Comparison of ENCODE assay signal across 15 cellular contexts in the genomic region with DNA sequence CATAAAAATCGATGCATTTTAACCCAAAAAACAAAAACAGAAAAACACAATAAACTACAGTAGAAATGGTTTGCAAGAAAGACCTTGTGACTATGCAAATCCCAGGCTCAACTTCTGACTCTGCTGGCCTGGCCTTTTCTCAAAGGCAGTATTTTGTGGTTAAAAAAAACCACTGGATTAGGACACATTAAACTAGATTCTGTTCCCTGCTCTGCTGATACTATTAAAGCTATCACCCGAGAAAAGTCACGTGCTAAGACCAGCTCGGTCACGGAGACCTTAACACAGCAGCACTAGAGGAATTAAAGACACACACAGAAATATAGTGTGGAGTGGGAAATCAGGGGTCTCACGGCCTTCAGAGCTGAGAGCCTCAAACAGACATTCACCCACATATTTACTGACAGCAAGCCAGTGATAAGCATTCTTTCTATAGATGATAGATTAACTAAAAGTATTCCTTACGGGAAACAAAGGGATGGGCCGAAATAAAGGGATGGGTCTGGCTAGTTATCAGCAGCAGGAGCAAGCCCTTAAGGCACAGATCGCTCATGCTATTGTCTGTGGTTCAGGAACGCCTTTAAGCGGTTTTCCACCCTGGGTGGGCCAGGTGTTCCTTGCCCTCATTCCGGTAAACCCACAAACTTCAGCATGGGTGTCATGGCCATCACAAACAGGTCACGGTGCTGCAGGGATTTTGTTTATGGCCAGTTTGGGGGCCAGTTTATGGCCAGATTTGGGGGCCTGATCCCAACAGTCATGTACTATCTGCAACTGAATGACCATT. TPM values are rescaled to one million over a fixed set of nuclear protein-coding genes. Genes with fewer than 3 reads are reported as not detected.
A peak's percentile ranks its signal among the peaks of the same experiment; 100 is the strongest.
DNase-seq lines count a peak whose midpoint lies in the region; FAIRE-seq and TF ChIP-seq lines count a peak whose summit lies in the region.
"Had no signal": no experiment of that assay in that cellular context is flagged by ENCODE, and none has a peak within 500 bp of the region (broad histone marks: within the 10 kb centered on the region; RNA-seq: fewer than 3 reads in every experiment).

No MANE protein-coding gene starts in this region.

- peaks cover 3% of the 10 kb centered on the region for H3K4me1 Mint-ChIP-seq in osteocyte (ENCODE audit: unreplicated experiment)
- H3K4me1 Mint-ChIP-seq in activated CD4-positive, alpha-beta memory T cell treated with anti-CD3 and anti-CD28 coated beads for 36 hours (ENCODE audit: low read depth), result no peaks in the 10 kb centered on the region

- no peak for TF ChIP-seq POLR2A in GM12891 (IDR thresholded peaks at IDR 0.05; ENCODE audit: low read depth, low read length)

- peak overlapping the region; percentile 45 for H3K27ac Mint-ChIP-seq in osteocyte (ENCODE audit: unreplicated experiment)
- H3K27ac Mint-ChIP-seq in activated CD4-positive, alpha-beta memory T cell treated with anti-CD3 and anti-CD28 coated beads for 36 hours, result no peak overlapping the region
- H3K27ac Mint-ChIP-seq: activated CD8-positive, alpha-beta T cell treated with anti-CD3 and anti-CD28 coated beads, Interleukin-2, amount 10 ng/mL, durations not matched to agents 7 days and 5 days; activated naive CD8-positive, alpha-beta T cell treated with anti-CD3 and anti-CD28 coated beads for 36 hours; CD8-positive, alpha-beta T cell had no signal

- no peaks in the 10 kb centered on the region for H3K27me3 Mint-ChIP-seq in osteocyte (ENCODE audit: unreplicated experiment)
- H3K27me3 Mint-ChIP-seq in activated CD4-positive, alpha-beta memory T cell treated with anti-CD3 and anti-CD28 coated beads for 36 hours, result no peaks in the 10 kb centered on the region
- H3K27me3 Mint-ChIP-seq: activated naive CD8-positive, alpha-beta T cell treated with anti-CD3 and anti-CD28 coated beads for 36 hours had no signal

- H3K4me3 Mint-ChIP-seq in osteocyte (ENCODE audit: unreplicated experiment), result no peak overlapping the region
- H3K4me3 Mint-ChIP-seq in activated CD4-positive, alpha-beta memory T cell treated with anti-CD3 and anti-CD28 coated beads for 36 hours, result no peak overlapping the region
- H3K4me3 Mint-ChIP-seq: activated CD8-positive, alpha-beta T cell treated with anti-CD3 and anti-CD28 coated beads, Interleukin-2, amount 10 ng/mL, durations not matched to agents 7 days and 5 days; activated naive CD8-positive, alpha-beta T cell treated with anti-CD3 and anti-CD28 coated beads for 36 hours; CD8-positive, alpha-beta T cell had no signal

- DNase-seq in ELF-1 (ENCODE audit: low read depth, low spot score), result peak; percentile 84
- DNase-seq in NOMO-1 (lab: John Stamatoyannopoulos, UW; ENCODE audit: unreplicated experiment in 2 of 2), result peak; percentile 32 to 71
- DNase-seq in epithelial cell of prostate (ENCODE audit: low read depth, low spot score), result no peak
- DNase-seq in osteocyte (ENCODE audit: extremely low spot score, unreplicated experiment), result no peak
- DNase-seq in GM12891 (ENCODE audit: insufficient read length, low spot score), result no peak
- DNase-seq in activated CD4-positive, alpha-beta memory T cell treated with anti-CD3 and anti-CD28 coated beads for 36 hours, result no peak
- no peak for DNase-seq in activated CD8-positive, alpha-beta memory T cell treated with anti-CD3 and anti-CD28 coated beads, Interleukin-2, amount 50 U/mL, for 4 hours
- DNase-seq in NCI-H345 treated with DMSO at 0.1 percent for 48 hours (lab: John Stamatoyannopoulos, UW; ENCODE audit: unreplicated experiment), result no peak
- DNase-seq: activated CD8-positive, alpha-beta T cell treated with anti-CD3 and anti-CD28 coated beads, Interleukin-2, amount 10 ng/mL, durations not matched to agents 7 days and 5 days; activated naive CD8-positive, alpha-beta T cell treated with anti-CD3 and anti-CD28 coated beads for 36 hours; CD8-positive, alpha-beta T cell; GOT3; Kasumi-1; NCI-H446 treated with DMSO at 0.1 percent for 48 hours; SW 1271 had no signal

- intact Hi-C loops in activated CD4-positive, alpha-beta memory T cell treated with anti-CD3 and anti-CD28 coated beads for 36 hours (cut with micrococcal nuclease), result no loop called here

- H3K9me3 Mint-ChIP-seq in osteocyte (ENCODE audit: unreplicated experiment), result no peaks in the 10 kb centered on the region
- H3K9me3 Mint-ChIP-seq in activated CD4-positive, alpha-beta memory T cell treated with anti-CD3 and anti-CD28 coated beads for 36 hours, result no peaks in the 10 kb centered on the region
- H3K9me3 Mint-ChIP-seq: activated naive CD8-positive, alpha-beta T cell treated with anti-CD3 and anti-CD28 coated beads for 36 hours; CD8-positive, alpha-beta T cell had no signal

- TF ChIP-seq CTCF in osteocyte (IDR thresholded peaks at IDR 0.05), result no peak

- CTCF ChIA-PET in activated CD4-positive, alpha-beta memory T cell treated with anti-CD3 and anti-CD28 coated beads for 36 hours (lab: Charles Lee), result no interaction called here

- FAIRE-seq in GM12891 (lab: Jason Lieb, UNC), result no peak

- H3K27ac ChIP-seq in epithelial cell of prostate, result peak overlapping the region; percentile 31

- POLR2A ChIA-PET in activated CD4-positive, alpha-beta memory T cell treated with anti-CD3 and anti-CD28 coated beads for 36 hours (lab: Charles Lee), result no interaction called here

- peaks cover 17% of the 10 kb centered on the region for H3K36me3 Mint-ChIP-seq in osteocyte (ENCODE audit: unreplicated experiment)
- peaks cover 8% of the 10 kb centered on the region for H3K36me3 Mint-ChIP-seq in activated CD4-positive, alpha-beta memory T cell treated with anti-CD3 and anti-CD28 coated beads for 36 hours

TF ChIP-seq in GM12891, 5 proteins besides CTCF, POLR2A, EP300 and RAD21:
- no peak for TF ChIP-seq SPI1 (IDR thresholded peaks at IDR 0.05; ENCODE audit: low read depth, low read length)
- no peak for TF ChIP-seq PAX5 (IDR thresholded peaks at IDR 0.05; ENCODE audit: insufficient read depth, low read length, severe bottlenecking)

RNA-seq across cellular contexts. Expression of a gene that starts 16.1 kb away (rescaled TPM):
- 20.8 and 22.6 TPM in 2 replicates for total RNA-seq in osteocyte
- polyA plus RNA-seq in GM12891 (2012; ENCODE audit: low read depth, missing spikeins), result 8.9 TPM
- total RNA-seq in activated CD4-positive, alpha-beta memory T cell treated with anti-CD3 and anti-CD28 coated beads for 36 hours, result 10 to 100 TPM; 18.0 to 19.7 TPM

Comparison
In these comparisons a context has a peak if more than half of its experiments do, and no peak if none do; other contexts are left out.
1. DNase-seq: peak in ELF-1 (single experiment) and NOMO-1 (2 of 2); none in epithelial cell of prostate (single experiment), osteocyte (single experiment), GM12891 (single experiment), activated CD4-positive, alpha-beta memory T cell treated with anti-CD3 and anti-CD28 coated beads for 36 hours (single experiment), activated CD8-positive, alpha-beta memory T cell treated with anti-CD3 and anti-CD28 coated beads, Interleukin-2, amount 50 U/mL, for 4 hours (single experiment) and NCI-H345 treated with DMSO at 0.1 percent for 48 hours (single experiment).